Comparison of ENCODE assay signal across 21 cellular contexts in the genomic region with DNA sequence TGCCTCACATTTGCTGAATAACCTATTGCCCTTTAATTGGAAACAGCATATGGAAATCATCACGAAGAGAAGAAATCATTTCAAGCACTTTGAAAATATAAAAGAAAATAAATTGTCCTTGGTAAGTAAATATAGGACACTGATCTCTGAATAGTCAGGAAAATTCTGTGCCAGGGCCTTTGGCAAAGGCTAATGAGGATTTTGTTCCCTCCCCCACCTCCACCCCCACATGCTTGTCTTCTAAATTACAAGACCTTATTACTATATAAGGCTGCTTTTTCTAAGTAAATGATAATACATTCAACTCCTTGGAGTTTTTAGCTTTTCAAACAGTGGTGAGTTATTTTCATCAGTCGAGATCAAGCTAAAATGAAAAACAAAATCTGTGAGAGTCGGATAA. TPM values are rescaled to one million over a fixed set of nuclear protein-coding genes. Genes with fewer than 3 reads are reported as not detected.
DNase-seq lines count a peak whose midpoint lies in the region; ATAC-seq and TF ChIP-seq lines count a peak whose summit lies in the region.
"Had no signal": no experiment of that assay in that cellular context is flagged by ENCODE, and none has a peak within 500 bp of the region (broad histone marks: within the 10 kb centered on the region; RNA-seq: fewer than 3 reads in every experiment).

No MANE protein-coding gene starts in this region.

- no peaks in the 10 kb centered on the region for H4K20me1 ChIP-seq in SK-N-SH (ENCODE audit: insufficient read depth)

- H3K36me3 ChIP-seq in BE2C (peaks cover 30% of the 10 kb centered on the region), SK-N-SH (replicated peaks in 1 of 2; ENCODE audit: control insufficient read depth in 1 of 2, insufficient read depth in 2 of 2, low read length in 1 of 2) (peaks cover 6 to 20% of the 10 kb centered on the region in 2 experiments), rectal smooth muscle tissue (ENCODE audit: control insufficient read depth, insufficient read depth, low read length) (no peaks in the 10 kb centered on the region)
- H3K36me3 ChIP-seq: brain microvascular endothelial cell, upper lobe of left lung had no signal

- H3K27ac ChIP-seq in SK-N-SH (ENCODE audit: low read depth in 2 of 2, low read length in 1 of 2) = peak overlapping the region; percentile 59 to 91
- peak overlapping the region; percentile 71 for H3K27ac ChIP-seq in rectal smooth muscle tissue (ENCODE audit: low read depth, low read length)
- H3K27ac ChIP-seq: RWPE1 had no signal

- H3K9me3 ChIP-seq in BE2C (no peaks in the 10 kb centered on the region), SK-N-SH (no peaks in the 10 kb centered on the region)
- H3K9me3 ChIP-seq: upper lobe of left lung had no signal

- H3K4me2 ChIP-seq in SK-N-SH = peak overlapping the region; percentile 58

- DNase-seq in BE2C (peak; percentile 41), SK-N-SH (no peak), left cardiac atrium (no peak), kidney tubule cell (ENCODE audit: low spot score) (no peak), NCI-H2081 treated with DMSO at 0.1 percent for 48 hours (lab: John Stamatoyannopoulos, UW) (no peak), MV-4-11 (lab: John Stamatoyannopoulos, UW) (no peak)
- DNase-seq in effector memory CD8-positive, alpha-beta T cell = no peak
- DNase-seq: activated CD4-positive, alpha-beta memory T cell treated with anti-CD3 and anti-CD28 coated beads, Interleukin-2, amount 10 ng/mL, durations not matched to agents 7 days and 5 days; activated naive CD8-positive, alpha-beta T cell treated with anti-CD3 and anti-CD28 coated beads for 36 hours; activated T-cell treated with anti-CD3 and anti-CD28 coated beads, Interleukin-2, amount 50 U/mL, for 72 hours; CD4-positive, CD25-positive, alpha-beta regulatory T cell; DMS79 treated with DMSO at 0.1 percent for 48 hours; hypothalamus; NCI-H1048; NCI-H2171 treated with DMSO at 0.1 percent for 48 hours; NK-92 treated with Interleukin-12 subunit alpha and Interleukin-12 subunit beta, amount 100 ng/mL, for 24 hours; upper lobe of left lung had no signal

- no peaks in the 10 kb centered on the region for H3K4me1 Mint-ChIP-seq in effector memory CD8-positive, alpha-beta T cell (ENCODE audit: low read depth in 2 of 2)
- H3K4me1 Mint-ChIP-seq: activated CD4-positive, alpha-beta memory T cell treated with anti-CD3 and anti-CD28 coated beads, Interleukin-2, amount 10 ng/mL, durations not matched to agents 7 days and 5 days; activated naive CD8-positive, alpha-beta T cell treated with anti-CD3 and anti-CD28 coated beads for 36 hours; CD4-positive, CD25-positive, alpha-beta regulatory T cell had no signal

- H3K4me3 Mint-ChIP-seq in effector memory CD8-positive, alpha-beta T cell = no peak overlapping the region
- H3K4me3 Mint-ChIP-seq: activated CD4-positive, alpha-beta memory T cell treated with anti-CD3 and anti-CD28 coated beads, Interleukin-2, amount 10 ng/mL, durations not matched to agents 7 days and 5 days; activated naive CD8-positive, alpha-beta T cell treated with anti-CD3 and anti-CD28 coated beads for 36 hours; activated T-cell treated with anti-CD3 and anti-CD28 coated beads, Interleukin-2, amount 50 U/mL, for 72 hours; CD4-positive, CD25-positive, alpha-beta regulatory T cell had no signal

- ATAC-seq in left cardiac atrium = peak; percentile 39 to 52
- ATAC-seq in effector memory CD8-positive, alpha-beta T cell (replicated peaks) = no peak
- ATAC-seq: activated T-cell treated with anti-CD3 and anti-CD28 coated beads, Interleukin-2, amount 50 U/mL, for 72 hours had no signal

- H3F3A ChIP-seq in SK-N-SH (replicated peaks; ENCODE audit: insufficient read depth) = peaks cover 19% of the 10 kb centered on the region

- CTCF ChIA-PET in SK-N-SH (lab: Yijun Ruan, JAX) = interaction anchor here (0.9 to 2.8 kb wide), 7 partner anchors 9 to 133 kb away, joined by 3 to 20 read pairs (median 4); a partner anchor contains a TSS

- intact Hi-C loops in left cardiac atrium (cut with DNase I) = no loop called here

- TF ChIP-seq EP300 in SK-N-SH (IDR thresholded peaks at IDR 0.05; ENCODE audit: borderline replicate concordance in 1 of 2, low read depth in 1 of 2, low read length in 1 of 2) = 0 out of 4 replicates have a peak, but pooled peaks of 1 of the 2 experiments have one; percentile 9

- no peaks in the 10 kb centered on the region for H3K9me2 ChIP-seq in SK-N-SH

- 25% methylated on average over 3 of the region's 3 CpGs for WGBS in SK-N-SH (ENCODE audit: low lambda C conversion rate)

- H2AFZ ChIP-seq in SK-N-SH (ENCODE audit: low read depth) = peak overlapping the region; percentile 66; the same call in 1 of the 2 replicates

- H3K27me3 Mint-ChIP-seq in effector memory CD8-positive, alpha-beta T cell = peaks cover 26 to 39% of the 10 kb centered on the region in 2 donors

- H3K36me3 Mint-ChIP-seq in effector memory CD8-positive, alpha-beta T cell (ENCODE audit: insufficient read depth) = no peaks in the 10 kb centered on the region
- H3K36me3 Mint-ChIP-seq: activated naive CD8-positive, alpha-beta T cell treated with anti-CD3 and anti-CD28 coated beads for 36 hours; CD4-positive, CD25-positive, alpha-beta regulatory T cell had no signal

- POLR2A ChIA-PET in SK-N-SH (lab: Yijun Ruan, JAX) = interaction anchor here (1.2 to 1.5 kb wide), 3 partner anchors 13 to 68 kb away, joined by 3 to 5 read pairs (median 4); no protein-coding TSS in a partner anchor

- TF ChIP-seq RAD21 in SK-N-SH (IDR thresholded peaks at IDR 0.05; ENCODE audit: low read length) = no peak

- H3K9ac ChIP-seq in SK-N-SH (no peak overlapping the region), rectal smooth muscle tissue (ENCODE audit: low read length) (no peak overlapping the region)

- H3K9me3 Mint-ChIP-seq in effector memory CD8-positive, alpha-beta T cell = no peaks in the 10 kb centered on the region
- H3K9me3 Mint-ChIP-seq: activated CD4-positive, alpha-beta memory T cell treated with anti-CD3 and anti-CD28 coated beads, Interleukin-2, amount 10 ng/mL, durations not matched to agents 7 days and 5 days; activated naive CD8-positive, alpha-beta T cell treated with anti-CD3 and anti-CD28 coated beads for 36 hours; activated T-cell treated with anti-CD3 and anti-CD28 coated beads, Interleukin-2, amount 50 U/mL, for 72 hours had no signal

- H3K79me2 ChIP-seq in SK-N-SH (ENCODE audit: insufficient read depth) = no peaks in the 10 kb centered on the region

- TF ChIP-seq CTCF in BE2C (IDR thresholded peaks at IDR 0.05; ENCODE audit: low read depth, low read length) (no peak), SK-N-SH (IDR thresholded peaks at IDR 0.05) (no peak)

- H3K27ac Mint-ChIP-seq in effector memory CD8-positive, alpha-beta T cell = no peak overlapping the region
- H3K27ac Mint-ChIP-seq: activated CD4-positive, alpha-beta memory T cell treated with anti-CD3 and anti-CD28 coated beads, Interleukin-2, amount 10 ng/mL, durations not matched to agents 7 days and 5 days; activated naive CD8-positive, alpha-beta T cell treated with anti-CD3 and anti-CD28 coated beads for 36 hours; activated T-cell treated with anti-CD3 and anti-CD28 coated beads, Interleukin-2, amount 50 U/mL, for 72 hours; CD4-positive, CD25-positive, alpha-beta regulatory T cell had no signal

- H3K27me3 ChIP-seq in BE2C (no peaks in the 10 kb centered on the region), SK-N-SH (ENCODE audit: insufficient read depth) (no peaks in the 10 kb centered on the region), rectal smooth muscle tissue (ENCODE audit: control insufficient read depth, insufficient read depth, low read length) (no peaks in the 10 kb centered on the region)
- H3K27me3 ChIP-seq: brain microvascular endothelial cell, upper lobe of left lung had no signal

- peak overlapping the region; percentile 29 for H3K4me3 ChIP-seq in BE2C (ENCODE audit: low read depth, low read length)
- peak overlapping the region in 1 of 2 experiments; percentile 22; a peak in 1 of 4 replicates for H3K4me3 ChIP-seq in SK-N-SH (ENCODE audit: low read depth in 2 of 2, low read length in 1 of 2)
- no peak overlapping the region for H3K4me3 ChIP-seq in rectal smooth muscle tissue (ENCODE audit: low read length)
- H3K4me3 ChIP-seq: K562, upper lobe of left lung had no signal

- H3K4me1 ChIP-seq in BE2C (peaks cover 38% of the 10 kb centered on the region), SK-N-SH (ENCODE audit: control insufficient read depth in 1 of 2, insufficient read depth in 2 of 2, low read depth in 1 of 2, low read length in 1 of 2) (peaks cover 6 to 53% of the 10 kb centered on the region in 2 experiments; a peak in 2 of 4 replicates), rectal smooth muscle tissue (ENCODE audit: control insufficient read depth, insufficient read depth, low read length) (peaks cover 30% of the 10 kb centered on the region)

TF ChIP-seq in SK-N-SH, 30 proteins besides CTCF, POLR2A, EP300 and RAD21:
- 0 out of 2 replicates have a peak, but pooled peaks have one; percentile 3 for TF ChIP-seq POLR2AphosphoS5 (IDR thresholded peaks at IDR 0.05; ENCODE audit: low read depth, low read length)
- TF ChIP-seq SIN3A (IDR thresholded peaks at IDR 0.05; ENCODE audit: borderline replicate concordance, low read depth, low read length) = no peak
- no peak for TF ChIP-seq ELF1 (IDR thresholded peaks at IDR 0.05)
- TF ChIP-seq TCF12 (IDR thresholded peaks at IDR 0.05) = peak; percentile 67
- TF ChIP-seq, protein P1, sequence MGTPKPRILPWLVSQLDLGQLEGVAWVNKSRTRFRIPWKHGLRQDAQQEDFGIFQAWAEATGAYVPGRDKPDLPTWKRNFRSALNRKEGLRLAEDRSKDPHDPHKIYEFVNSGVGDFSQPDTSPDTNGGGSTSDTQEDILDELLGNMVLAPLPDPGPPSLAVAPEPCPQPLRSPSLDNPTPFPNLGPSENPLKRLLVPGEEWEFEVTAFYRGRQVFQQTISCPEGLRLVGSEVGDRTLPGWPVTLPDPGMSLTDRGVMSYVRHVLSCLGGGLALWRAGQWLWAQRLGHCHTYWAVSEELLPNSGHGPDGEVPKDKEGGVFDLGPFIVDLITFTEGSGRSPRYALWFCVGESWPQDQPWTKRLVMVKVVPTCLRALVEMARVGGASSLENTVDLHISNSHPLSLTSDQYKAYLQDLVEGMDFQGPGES (IDR thresholded peaks at IDR 0.05; ENCODE audit: low read depth, low read length) = no peak
- TF ChIP-seq SMC3 (IDR thresholded peaks at IDR 0.05; ENCODE audit: low read depth, low read length) = no peak

RNA-seq across cellular contexts. Expression of a gene that starts 15.8 kb away (rescaled TPM):
- polyA plus RNA-seq in BE2C (2012; ENCODE audit: insufficient read depth, insufficient read length, low read depth) = 18.4 TPM
- polyA plus RNA-seq in SK-N-SH (2012; rRNA removed) = 7.2 and 10.8 TPM in 2 replicates
- polyA plus RNA-seq in SK-N-SH (2012; cell fraction: cytosol; rRNA removed) = 10.9 and 14.7 TPM in 2 replicates
- 6.6 and 10.1 TPM in 2 replicates for polyA plus RNA-seq in SK-N-SH (2012; cell fraction: nucleus; rRNA removed)
- 10 to 100 TPM; 67.6 to 94.4 TPM for total RNA-seq in left cardiac atrium
